8 cellular contexts compared by ENCODE assay signal in the genomic region with DNA sequence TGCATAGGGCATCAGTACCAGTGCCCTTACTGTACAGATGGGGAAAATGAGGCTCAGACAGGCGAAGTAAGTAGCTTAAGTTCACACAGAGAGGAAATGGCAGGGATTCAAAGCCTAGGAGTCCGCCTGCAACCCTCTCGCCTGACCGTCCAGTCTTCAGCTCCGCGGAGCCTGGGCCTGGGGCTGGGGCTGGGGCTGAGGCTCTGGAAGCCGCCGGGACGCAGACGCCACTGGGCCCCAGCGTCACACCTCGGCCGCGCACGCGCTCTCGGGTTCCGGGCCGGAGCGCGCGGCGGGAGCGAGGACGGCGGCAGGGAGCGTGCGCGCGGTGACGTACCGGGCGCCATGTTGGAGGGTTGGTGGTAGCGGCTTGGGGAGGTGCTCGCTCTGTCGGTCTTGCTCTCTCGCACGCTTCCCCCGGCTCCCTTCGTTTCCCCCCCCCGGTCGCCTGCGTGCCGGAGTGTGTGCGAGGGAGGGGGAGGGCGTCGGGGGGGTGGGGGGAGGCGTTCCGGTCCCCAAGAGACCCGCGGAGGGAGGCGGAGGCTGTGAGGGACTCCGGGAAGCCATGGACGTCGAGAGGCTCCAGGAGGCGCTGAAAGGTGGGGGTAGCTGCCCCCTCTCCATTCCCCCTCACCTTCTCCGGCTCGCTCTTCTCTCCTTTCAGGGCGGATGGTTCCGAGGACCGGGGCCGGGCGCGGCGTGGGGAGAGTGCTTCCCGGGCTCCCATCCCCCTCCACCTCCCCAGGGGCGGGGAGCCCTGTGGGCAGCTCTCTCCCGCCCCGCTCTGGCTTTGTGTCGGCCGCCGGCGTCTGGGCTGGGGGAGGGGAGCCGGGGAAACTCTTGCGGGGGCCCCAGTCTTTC. TPM values are rescaled to one million over a fixed set of nuclear protein-coding genes. Genes with fewer than 3 reads are reported as not detected.
DNase-seq lines count a peak whose midpoint lies in the region; ATAC-seq lines count a peak whose summit lies in the region.

A gene with protein sequence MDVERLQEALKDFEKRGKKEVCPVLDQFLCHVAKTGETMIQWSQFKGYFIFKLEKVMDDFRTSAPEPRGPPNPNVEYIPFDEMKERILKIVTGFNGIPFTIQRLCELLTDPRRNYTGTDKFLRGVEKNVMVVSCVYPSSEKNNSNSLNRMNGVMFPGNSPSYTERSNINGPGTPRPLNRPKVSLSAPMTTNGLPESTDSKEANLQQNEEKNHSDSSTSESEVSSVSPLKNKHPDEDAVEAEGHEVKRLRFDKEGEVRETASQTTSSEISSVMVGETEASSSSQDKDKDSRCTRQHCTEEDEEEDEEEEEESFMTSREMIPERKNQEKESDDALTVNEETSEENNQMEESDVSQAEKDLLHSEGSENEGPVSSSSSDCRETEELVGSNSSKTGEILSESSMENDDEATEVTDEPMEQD (plus strand): TSS at position 339 of the 861 bp plus-strand sequence. CDS start 227 bp downstream, at position 566.

- no peaks in the 10 kb centered on the region for H3K9me3 ChIP-seq in ectodermal cell (ENCODE audit: control insufficient read depth, low read length)

- no peaks in the 10 kb centered on the region for H3K27me3 Mint-ChIP-seq in activated CD8-positive, alpha-beta T cell treated with anti-CD3 and anti-CD28 coated beads, Interleukin-2, amount 10 ng/mL, durations not matched to agents 7 days and 5 days (ENCODE audit: low read depth)

- H3K4me1 ChIP-seq in ectodermal cell (ENCODE audit: control insufficient read depth, insufficient read depth, low read length): peaks cover 11% of the 10 kb centered on the region

- CTCF ChIA-PET in activated CD8-positive, alpha-beta T cell treated with anti-CD3 and anti-CD28 coated beads, Interleukin-2, amount 10 ng/mL, durations not matched to agents 7 days and 5 days (lab: Charles Lee): interaction anchor here (0.6 to 4.8 kb wide), 8 partner anchors 10 to 174 kb away, joined by 3 to 55 read pairs (median 4); no protein-coding TSS in a partner anchor

- H3K36me3 Mint-ChIP-seq in activated CD8-positive, alpha-beta T cell treated with anti-CD3 and anti-CD28 coated beads, Interleukin-2, amount 10 ng/mL, durations not matched to agents 7 days and 5 days (ENCODE audit: low read depth): peaks cover 28% of the 10 kb centered on the region

- POLR2A ChIA-PET in activated CD8-positive, alpha-beta T cell treated with anti-CD3 and anti-CD28 coated beads, Interleukin-2, amount 10 ng/mL, durations not matched to agents 7 days and 5 days (lab: Charles Lee): interaction anchor here (0.7 to 1.7 kb wide), 11 partner anchors 12 to 149 kb away, joined by 3 to 6 read pairs (median 3); a partner anchor contains a TSS

- ATAC-seq in GM19324 (IDR thresholded peaks at IDR 0.05; ENCODE audit: low FRiP score, unreplicated experiment) (peak; percentile 92), HG03460 (IDR thresholded peaks at IDR 0.05; ENCODE audit: unreplicated experiment) (peak; percentile 90)
- peak; percentile 87 for ATAC-seq in activated CD8-positive, alpha-beta T cell treated with anti-CD3 and anti-CD28 coated beads, Interleukin-2, amount 10 ng/mL, durations not matched to agents 7 days and 5 days

- no peaks in the 10 kb centered on the region for H3K27me3 ChIP-seq in ectodermal cell (ENCODE audit: control insufficient read depth, insufficient read depth, low read length, poor library complexity, severe bottlenecking)

- WGBS in ectodermal cell, 2 experiments: 1 to 2% methylated on average over 58 to 73 of the region's 75 CpGs

- H3K27ac Mint-ChIP-seq in activated CD8-positive, alpha-beta T cell treated with anti-CD3 and anti-CD28 coated beads, Interleukin-2, amount 10 ng/mL, durations not matched to agents 7 days and 5 days: peak within 1 kb of the TSS; percentile 93

- H3K4me1 Mint-ChIP-seq in activated CD8-positive, alpha-beta T cell treated with anti-CD3 and anti-CD28 coated beads, Interleukin-2, amount 10 ng/mL, durations not matched to agents 7 days and 5 days (ENCODE audit: low read depth): peaks cover 31% of the 10 kb centered on the region

- DNase-seq in CD1c-positive myeloid dendritic cell (ENCODE audit: extremely low spot score) (peak; percentile 96), NCI-H82 treated with DMSO at 0.1 percent for 48 hours (lab: John Stamatoyannopoulos, UW; ENCODE audit: unreplicated experiment) (peak; percentile 31), lung microvascular endothelial cell (ENCODE audit: low read depth in 2 of 2) (peak; percentile 91 to 94)
- peak; percentile 93 for DNase-seq in activated CD8-positive, alpha-beta T cell treated with anti-CD3 and anti-CD28 coated beads, Interleukin-2, amount 10 ng/mL, durations not matched to agents 7 days and 5 days
- peak; percentile 80 to 87 (median 86) for DNase-seq in stimulated activated CD4-positive, alpha-beta T cell treated with anti-CD3 and anti-CD28 coated beads, TNF-alpha, amount 100 ng/mL, for 48 hours (ENCODE audit: low read depth in 3 of 3)

- peak within 1 kb of the TSS; percentile 86 for H3K4me3 Mint-ChIP-seq in activated CD8-positive, alpha-beta T cell treated with anti-CD3 and anti-CD28 coated beads, Interleukin-2, amount 10 ng/mL, durations not matched to agents 7 days and 5 days

- peaks cover 11% of the 10 kb centered on the region for H3K36me3 ChIP-seq in ectodermal cell (ENCODE audit: control insufficient read depth, insufficient read depth, low read length)

- H3K27ac ChIP-seq in ectodermal cell (ENCODE audit: insufficient read depth, low read depth, low read length, poor library complexity, severe bottlenecking): peak within 1 kb of the TSS; percentile 94

- peak within 1 kb of the TSS; percentile 81 for H3K4me3 ChIP-seq in ectodermal cell (ENCODE audit: insufficient read depth, low read depth, low read length)

- no peaks in the 10 kb centered on the region for H3K9me3 Mint-ChIP-seq in activated CD8-positive, alpha-beta T cell treated with anti-CD3 and anti-CD28 coated beads, Interleukin-2, amount 10 ng/mL, durations not matched to agents 7 days and 5 days (ENCODE audit: insufficient read depth)

RNA-seq across cellular contexts. Expression of the gene that starts here (rescaled TPM):
- total RNA-seq in activated CD8-positive, alpha-beta T cell treated with anti-CD3 and anti-CD28 coated beads, Interleukin-2, amount 10 ng/mL, durations not matched to agents 7 days and 5 days: 10 to 100 TPM; 80.0 to 80.9 TPM
- 82.1 TPM for polyA plus RNA-seq in ectodermal cell (2013, experiment 1 of 4)
- 83.1 TPM for polyA plus RNA-seq in ectodermal cell (2013, experiment 2 of 4)
- 73.1 TPM for polyA plus RNA-seq in ectodermal cell (2013, experiment 3 of 4)
- polyA plus RNA-seq in ectodermal cell (2013, experiment 4 of 4): 77.5 TPM
- total RNA-seq in lung microvascular endothelial cell: 41.6 and 57.7 TPM in 2 replicates

Comparison
In these comparisons a context has a peak if more than half of its experiments do, and no peak if none do; other contexts are left out.
1. Peak in every context shown above with its lines: DNase-seq, ATAC-seq, H3K4me3 ChIP-seq and H3K27ac ChIP-seq.
2. DNase-seq: peak in every context shown above with its lines; median percentile 96 in CD1c-positive myeloid dendritic cell; 93 in activated CD8-positive, alpha-beta T cell treated with anti-CD3 and anti-CD28 coated beads, Interleukin-2, amount 10 ng/mL, durations not matched to agents 7 days and 5 days; 92 in lung microvascular endothelial cell; 86 in stimulated activated CD4-positive, alpha-beta T cell treated with anti-CD3 and anti-CD28 coated beads, TNF-alpha, amount 100 ng/mL, for 48 hours; 31 in NCI-H82 treated with DMSO at 0.1 percent for 48 hours.